In the genomic region with DNA sequence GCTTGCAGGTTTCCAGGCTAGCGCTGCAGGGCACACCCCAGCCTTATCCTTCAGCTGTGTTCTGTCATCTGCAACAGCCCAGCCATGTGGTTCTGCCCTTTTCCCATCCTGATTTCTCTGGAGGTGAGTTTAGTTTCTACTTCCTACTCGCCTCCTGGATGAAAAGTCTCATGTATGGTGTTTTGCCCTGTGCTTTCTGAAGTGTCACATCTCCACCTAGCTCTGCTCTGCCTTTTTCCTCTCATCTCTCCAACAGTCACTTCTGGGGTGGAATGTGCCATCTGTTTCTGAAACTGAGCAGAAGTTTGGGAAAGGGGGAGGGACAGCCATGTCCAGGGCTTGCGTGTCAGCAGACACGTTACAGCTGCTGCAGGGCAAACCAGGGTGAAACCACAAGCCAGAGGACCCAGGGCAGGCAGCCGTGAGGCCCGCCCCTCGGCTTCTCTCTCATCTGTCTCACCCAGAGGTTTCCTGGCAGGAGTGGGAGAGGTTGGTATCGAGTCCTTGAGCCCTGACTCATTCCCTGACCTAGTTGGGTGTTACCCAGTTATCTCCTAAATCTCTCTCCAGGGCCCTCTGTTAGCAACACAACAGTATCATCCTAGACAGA, we compare ENCODE assay signal across 8 cellular contexts. TPM values are rescaled to one million over a fixed set of nuclear protein-coding genes. Genes with fewer than 3 reads are reported as not detected.
A peak's percentile ranks its signal among the peaks of the same experiment; 100 is the strongest.
DNase-seq lines count a peak whose midpoint lies in the region; ATAC-seq and TF ChIP-seq lines count a peak whose summit lies in the region.
"Not testable (repeated sequence)": the region's sequence is repeated elsewhere in the genome, so short reads cannot be mapped to it uniquely, and the experiment has no call there.

No MANE protein-coding gene starts in this region.

- DNase-seq in AG09319 (ENCODE audit: extremely low read depth, low read depth) (peak; percentile 36), HS-27A (ENCODE audit: low read depth) (peak; percentile 46), erythroblast (lab: John Stamatoyannopoulos, UW) (peak; percentile 29 to 36)
- not testable (repeated sequence) for DNase-seq in RWPE2 (ENCODE audit: low spot score); activated T-helper 1 cell treated with anti-CD3 and anti-CD28 coated beads, Interleukin-12 subunit alpha, Interleukin-12 subunit beta, Interleukin-2, Interleukin-4 antibody, amounts not matched to agents 30 ng/mL and 10 ng/mL and 1 ng/mL, durations not matched to agents 14 hours and 24 hours and 36 hours (ENCODE audit: low spot score); right lobe of liver

- H3K4me3 Mint-ChIP-seq in activated T-helper 1 cell treated with anti-CD3 and anti-CD28 coated beads, Interleukin-12 subunit alpha, Interleukin-12 subunit beta, Interleukin-2, Interleukin-4 antibody, amounts not matched to agents 30 ng/mL and 10 ng/mL and 1 ng/mL, durations not matched to agents 14 hours and 24 hours and 36 hours: peak overlapping the region; percentile 42

- peak overlapping the region; percentile 27 for H3K27ac Mint-ChIP-seq in activated T-helper 1 cell treated with anti-CD3 and anti-CD28 coated beads, Interleukin-12 subunit alpha, Interleukin-12 subunit beta, Interleukin-2, Interleukin-4 antibody, amounts not matched to agents 30 ng/mL and 10 ng/mL and 1 ng/mL, durations not matched to agents 14 hours and 24 hours and 36 hours

- H3K27ac ChIP-seq in RWPE2 (ENCODE audit: poor library complexity, severe bottlenecking): peak overlapping the region; percentile 63
- H3K27ac ChIP-seq in right lobe of liver: not testable (repeated sequence)

- peak overlapping the region; percentile 64 for H3K4me2 ChIP-seq in skeletal muscle satellite cell (ENCODE audit: low read length)

- H3K36me3 Mint-ChIP-seq in activated T-helper 1 cell treated with anti-CD3 and anti-CD28 coated beads, Interleukin-12 subunit alpha, Interleukin-12 subunit beta, Interleukin-2, Interleukin-4 antibody, amounts not matched to agents 30 ng/mL and 10 ng/mL and 1 ng/mL, durations not matched to agents 14 hours and 24 hours and 36 hours (ENCODE audit: low read depth): not testable (repeated sequence)

- 63% methylated on average over 2 of the region's 8 CpGs for WGBS in right lobe of liver (ENCODE audit: insufficient coverage, low coverage, low lambda C conversion rate, missing lambda C conversion rate)

- not testable (repeated sequence) for H3K4me1 ChIP-seq in RWPE2 (ENCODE audit: insufficient read depth, poor library complexity, severe bottlenecking); right lobe of liver
- peaks cover 26% of the 10 kb centered on the region for H3K4me1 ChIP-seq in skeletal muscle satellite cell (ENCODE audit: control insufficient read depth, insufficient read depth, low read length)

- intact Hi-C loops in activated T-helper 1 cell treated with anti-CD3 and anti-CD28 coated beads, Interleukin-12 subunit alpha, Interleukin-12 subunit beta, Interleukin-2, Interleukin-4 antibody, amounts not matched to agents 30 ng/mL and 10 ng/mL and 1 ng/mL, durations not matched to agents 14 hours and 24 hours and 36 hours (cut with micrococcal nuclease): loop anchor here (5.0 kb wide), 1 partner anchor 115 kb away; no protein-coding TSS in a partner anchor
- intact Hi-C loops in right lobe of liver (cut with DNase I): loop anchor here in 1 of 2 donors (10.0 kb wide), 1 partner anchor 113 kb away; no protein-coding TSS in a partner anchor

- not testable (repeated sequence) for H3K9me3 Mint-ChIP-seq in activated T-helper 1 cell treated with anti-CD3 and anti-CD28 coated beads, Interleukin-12 subunit alpha, Interleukin-12 subunit beta, Interleukin-2, Interleukin-4 antibody, amounts not matched to agents 30 ng/mL and 10 ng/mL and 1 ng/mL, durations not matched to agents 14 hours and 24 hours and 36 hours

- ATAC-seq in GM18870 (IDR thresholded peaks at IDR 0.05; ENCODE audit: unreplicated experiment) (peak; percentile 70), RWPE2 (ENCODE audit: low read depth) (peak; percentile 93), right lobe of liver (peak; percentile 37 to 88 (median 50))

- peak overlapping the region; percentile 78 for H3K9ac ChIP-seq in skeletal muscle satellite cell (ENCODE audit: low read depth, low read length)

- H3K9me3 ChIP-seq in RWPE2 (ENCODE audit: severe bottlenecking); right lobe of liver; skeletal muscle satellite cell (replicated peaks; ENCODE audit: low read length): not testable (repeated sequence)

- not testable (repeated sequence) for H3K27me3 Mint-ChIP-seq in activated T-helper 1 cell treated with anti-CD3 and anti-CD28 coated beads, Interleukin-12 subunit alpha, Interleukin-12 subunit beta, Interleukin-2, Interleukin-4 antibody, amounts not matched to agents 30 ng/mL and 10 ng/mL and 1 ng/mL, durations not matched to agents 14 hours and 24 hours and 36 hours (ENCODE audit: insufficient read depth)

- H3K4me3 ChIP-seq in RWPE2 (ENCODE audit: severe bottlenecking); right lobe of liver: not testable (repeated sequence)
- H3K4me3 ChIP-seq in skeletal muscle satellite cell (ENCODE audit: low read length): peak overlapping the region; percentile 12

- peaks cover 15% of the 10 kb centered on the region for H3K4me1 Mint-ChIP-seq in activated T-helper 1 cell treated with anti-CD3 and anti-CD28 coated beads, Interleukin-12 subunit alpha, Interleukin-12 subunit beta, Interleukin-2, Interleukin-4 antibody, amounts not matched to agents 30 ng/mL and 10 ng/mL and 1 ng/mL, durations not matched to agents 14 hours and 24 hours and 36 hours (ENCODE audit: low read depth)

- not testable (repeated sequence) for H3K27me3 ChIP-seq in RWPE2 (ENCODE audit: insufficient read depth, poor library complexity, severe bottlenecking); right lobe of liver; skeletal muscle satellite cell (ENCODE audit: control insufficient read depth, insufficient read depth, low read length)

- H3K36me3 ChIP-seq in RWPE2 (ENCODE audit: low read depth); right lobe of liver; skeletal muscle satellite cell (ENCODE audit: insufficient read depth, low read length): not testable (repeated sequence)

- TF ChIP-seq CTCF in AG09319 (IDR thresholded peaks at IDR 0.05; ENCODE audit: low read depth, low read length); RWPE2 (IDR thresholded peaks at IDR 0.05; ENCODE audit: poor library complexity, severe bottlenecking); right lobe of liver (IDR thresholded peaks at IDR 0.05): not testable (repeated sequence)

- TF ChIP-seq POLR2A in erythroblast (IDR thresholded peaks at IDR 0.05; ENCODE audit: low read length); right lobe of liver (IDR thresholded peaks at IDR 0.05): not testable (repeated sequence)

RNA-seq across cellular contexts. Expression of a gene that starts 28.7 kb away (rescaled TPM):
- 103 and 106 TPM in 2 replicates for total RNA-seq in activated T-helper 1 cell treated with anti-CD3 and anti-CD28 coated beads, Interleukin-12 subunit alpha, Interleukin-12 subunit beta, Interleukin-2, Interleukin-4 antibody, amounts not matched to agents 30 ng/mL and 10 ng/mL and 1 ng/mL, durations not matched to agents 14 hours and 24 hours and 36 hours
- total RNA-seq in right lobe of liver: 10 to 100 TPM; 30.0 to 55.1 (median 37.7) TPM
- total RNA-seq in skeletal muscle satellite cell (2012; rRNA removed): 58.3 and 74.5 TPM in 2 replicates
